ENCODE assay signal across 14 cellular contexts in genomic region chr16:1980026-1980769, GRCh38. TPM values are rescaled to one million over a fixed set of nuclear protein-coding genes. Genes with fewer than 3 reads are reported as not detected.
A peak's percentile ranks its signal among the peaks of the same experiment; 100 is the strongest.
DNase-seq lines count a peak whose midpoint lies in the region; ATAC-seq and TF ChIP-seq lines count a peak whose summit lies in the region.
"Had no signal": no experiment of that assay in that cellular context is flagged by ENCODE, and none has a peak within 500 bp of the region (broad histone marks: within the 10 kb centered on the region; RNA-seq: fewer than 3 reads in every experiment).

No MANE protein-coding gene starts in this region.

- peaks cover 26% of the 10 kb centered on the region for H3K4me1 ChIP-seq in smooth muscle cell (ENCODE audit: low read depth)

- peaks cover 7% of the 10 kb centered on the region for H3F3A ChIP-seq in smooth muscle cell (ENCODE audit: low read depth)

- H2AFZ ChIP-seq in smooth muscle cell (ENCODE audit: low read depth): no peak overlapping the region

- peaks cover 54% of the 10 kb centered on the region for H3K27me3 ChIP-seq in smooth muscle cell (ENCODE audit: low read depth)

- no peaks in the 10 kb centered on the region for H4K20me1 ChIP-seq in smooth muscle cell (ENCODE audit: low read depth)

- no peaks in the 10 kb centered on the region for H3K79me2 ChIP-seq in smooth muscle cell (ENCODE audit: low read depth)

- no peaks in the 10 kb centered on the region for H3K9me3 Mint-ChIP-seq in activated CD8-positive, alpha-beta T cell treated with anti-CD3 and anti-CD28 coated beads for 36 hours
- H3K9me3 Mint-ChIP-seq in activated CD8-positive, alpha-beta T cell treated with anti-CD3 and anti-CD28 coated beads, Interleukin-2, amount 10 ng/mL, durations not matched to agents 7 days and 5 days (ENCODE audit: insufficient read depth): no peaks in the 10 kb centered on the region

- CTCF ChIA-PET in activated CD8-positive, alpha-beta T cell treated with anti-CD3 and anti-CD28 coated beads for 36 hours (lab: Charles Lee): interaction anchor here (1.0 kb wide), 1 partner anchor 24 kb away, joined by 3 read pairs; no protein-coding TSS in a partner anchor
- CTCF ChIA-PET in activated CD8-positive, alpha-beta T cell treated with anti-CD3 and anti-CD28 coated beads, Interleukin-2, amount 10 ng/mL, durations not matched to agents 7 days and 5 days (lab: Charles Lee): interaction anchor here (1.0 to 1.5 kb wide), 2 partner anchors 16 to 117 kb away, joined by 3 read pairs; no protein-coding TSS in a partner anchor

- 15% methylated on average over 52 of the region's 53 CpGs for WGBS in smooth muscle cell (ENCODE audit: low lambda C conversion rate)

- no peak for ATAC-seq in activated CD8-positive, alpha-beta T cell treated with anti-CD3 and anti-CD28 coated beads for 36 hours
- no peak for ATAC-seq in activated CD8-positive, alpha-beta T cell treated with anti-CD3 and anti-CD28 coated beads, Interleukin-2, amount 10 ng/mL, durations not matched to agents 7 days and 5 days
- ATAC-seq in esophagus mucosa (no peak), GM18502 (IDR thresholded peaks at IDR 0.05; ENCODE audit: poor library complexity, unreplicated experiment) (no peak)

- DNase-seq in activated CD8-positive, alpha-beta T cell treated with anti-CD3 and anti-CD28 coated beads for 36 hours: peak; percentile 31
- DNase-seq in activated CD8-positive, alpha-beta T cell treated with anti-CD3 and anti-CD28 coated beads, Interleukin-2, amount 10 ng/mL, durations not matched to agents 7 days and 5 days: no peak
- DNase-seq in epithelial cell of esophagus (ENCODE audit: low read depth): peak; percentile 26
- no peak for DNase-seq in smooth muscle cell (lab: John Stamatoyannopoulos, UW; ENCODE audit: unreplicated experiment)
- DNase-seq: activated CD8-positive, alpha-beta memory T cell treated with anti-CD3 and anti-CD28 coated beads, Interleukin-2, amount 50 U/mL, for 48 hours; KG1; sigmoid colon; SW 1271 had no signal

- intact Hi-C loops in activated CD8-positive, alpha-beta T cell treated with anti-CD3 and anti-CD28 coated beads for 36 hours (cut with micrococcal nuclease): no loop called here

- H3K36me3 Mint-ChIP-seq in activated CD8-positive, alpha-beta T cell treated with anti-CD3 and anti-CD28 coated beads for 36 hours (ENCODE audit: low read depth): peaks cover 22% of the 10 kb centered on the region
- H3K36me3 Mint-ChIP-seq in activated CD8-positive, alpha-beta T cell treated with anti-CD3 and anti-CD28 coated beads, Interleukin-2, amount 10 ng/mL, durations not matched to agents 7 days and 5 days (ENCODE audit: low read depth): peaks cover 14% of the 10 kb centered on the region

- H3K4me3 ChIP-seq in epithelial cell of esophagus (ENCODE audit: low read length): peak overlapping the region; percentile 46
- no peak overlapping the region for H3K4me3 ChIP-seq in smooth muscle cell
- H3K4me3 ChIP-seq: sigmoid colon had no signal

- H3K9me3 ChIP-seq in smooth muscle cell (replicated peaks; ENCODE audit: low read depth): no peaks in the 10 kb centered on the region
- H3K9me3 ChIP-seq: sigmoid colon had no signal

- no peaks in the 10 kb centered on the region for H3K36me3 ChIP-seq in smooth muscle cell (ENCODE audit: low read depth)

- H3K4me1 Mint-ChIP-seq in activated CD8-positive, alpha-beta T cell treated with anti-CD3 and anti-CD28 coated beads for 36 hours (ENCODE audit: low read depth): peaks cover 18% of the 10 kb centered on the region
- H3K4me1 Mint-ChIP-seq in activated CD8-positive, alpha-beta T cell treated with anti-CD3 and anti-CD28 coated beads, Interleukin-2, amount 10 ng/mL, durations not matched to agents 7 days and 5 days (ENCODE audit: low read depth): peaks cover 15% of the 10 kb centered on the region

- H3K9ac ChIP-seq in smooth muscle cell (ENCODE audit: low read depth): no peak overlapping the region

- no peak overlapping the region for H3K4me3 Mint-ChIP-seq in activated CD8-positive, alpha-beta T cell treated with anti-CD3 and anti-CD28 coated beads for 36 hours
- no peak overlapping the region for H3K4me3 Mint-ChIP-seq in activated CD8-positive, alpha-beta T cell treated with anti-CD3 and anti-CD28 coated beads, Interleukin-2, amount 10 ng/mL, durations not matched to agents 7 days and 5 days

- POLR2A ChIA-PET in activated CD8-positive, alpha-beta T cell treated with anti-CD3 and anti-CD28 coated beads for 36 hours (lab: Charles Lee): interaction anchor here (1.1 to 29.2 kb wide), 6 partner anchors 10 to 175 kb away, joined by 3 to 505 read pairs (median 11); partner anchors contain the start of genes FAHD1, HAGH, NDUFB10 and RNF151
- POLR2A ChIA-PET in activated CD8-positive, alpha-beta T cell treated with anti-CD3 and anti-CD28 coated beads, Interleukin-2, amount 10 ng/mL, durations not matched to agents 7 days and 5 days (lab: Charles Lee): interaction anchor here (1.5 to 3.5 kb wide), 2 partner anchors 8 to 15 kb away, joined by 7 to 18 read pairs; partner anchors contain the start of genes RPS2 and TBL3

- no peak for TF ChIP-seq CTCF in activated CD8-positive, alpha-beta T cell treated with anti-CD3 and anti-CD28 coated beads for 36 hours (IDR thresholded peaks at IDR 0.05)
- TF ChIP-seq CTCF in epithelial cell of esophagus (IDR thresholded peaks at IDR 0.05; ENCODE audit: insufficient read depth, low read depth, low read length, missing control alignments): no peak
- TF ChIP-seq CTCF in smooth muscle cell (IDR thresholded peaks at IDR 0.05; ENCODE audit: borderline replicate concordance, insufficient read depth, poor library complexity, severe bottlenecking): no peak

- peaks cover 29% of the 10 kb centered on the region for H3K27me3 Mint-ChIP-seq in activated CD8-positive, alpha-beta T cell treated with anti-CD3 and anti-CD28 coated beads for 36 hours
- peaks cover 27% of the 10 kb centered on the region for H3K27me3 Mint-ChIP-seq in activated CD8-positive, alpha-beta T cell treated with anti-CD3 and anti-CD28 coated beads, Interleukin-2, amount 10 ng/mL, durations not matched to agents 7 days and 5 days (ENCODE audit: low read depth)

- H3K27ac Mint-ChIP-seq in activated CD8-positive, alpha-beta T cell treated with anti-CD3 and anti-CD28 coated beads for 36 hours: no peak overlapping the region
- H3K27ac Mint-ChIP-seq in activated CD8-positive, alpha-beta T cell treated with anti-CD3 and anti-CD28 coated beads, Interleukin-2, amount 10 ng/mL, durations not matched to agents 7 days and 5 days: no peak overlapping the region

- H3K27ac ChIP-seq in smooth muscle cell (ENCODE audit: low read depth): no peak overlapping the region
- H3K27ac ChIP-seq: sigmoid colon had no signal

- peak overlapping the region; percentile 78 for H3K4me2 ChIP-seq in smooth muscle cell

RNA-seq across cellular contexts. Expression of gene NOXO1, which starts 1.1 kb away (rescaled TPM):
- under 1 TPM in 1 of 2 experiments, not detected in 1; 0.31 TPM for total RNA-seq in activated CD8-positive, alpha-beta T cell treated with anti-CD3 and anti-CD28 coated beads for 36 hours
- not detected for total RNA-seq in activated CD8-positive, alpha-beta T cell treated with anti-CD3 and anti-CD28 coated beads, Interleukin-2, amount 10 ng/mL, durations not matched to agents 7 days and 5 days
- total RNA-seq in smooth muscle cell (0.13 TPM in 1 of 2 replicates, not detected in the other), esophagus mucosa (4.6 TPM)
- polyA plus RNA-seq in smooth muscle cell: 0.35 and 1.7 TPM in 2 replicates
- total RNA-seq: fibroblast of lung, sigmoid colon had no signal

RNA-seq across cellular contexts. Expression of gene GFER, which starts 3.8 kb away (rescaled TPM):
- 10 to 100 TPM; 33.5 to 33.9 TPM for total RNA-seq in activated CD8-positive, alpha-beta T cell treated with anti-CD3 and anti-CD28 coated beads for 36 hours
- 10 to 100 TPM; 27.2 to 30.5 TPM for total RNA-seq in activated CD8-positive, alpha-beta T cell treated with anti-CD3 and anti-CD28 coated beads, Interleukin-2, amount 10 ng/mL, durations not matched to agents 7 days and 5 days
- total RNA-seq in smooth muscle cell (12.1 and 15.1 TPM in 2 replicates), esophagus mucosa (17.0 TPM)
- 33.5 and 41.2 TPM in 2 replicates for polyA plus RNA-seq in smooth muscle cell

RNA-seq across cellular contexts. Expression of gene TBL3, which starts 8.3 kb away (rescaled TPM):
- 10 to 100 TPM; 54.4 to 56.0 TPM for total RNA-seq in activated CD8-positive, alpha-beta T cell treated with anti-CD3 and anti-CD28 coated beads for 36 hours
- 10 to 100 TPM; 37.6 to 37.9 TPM for total RNA-seq in activated CD8-positive, alpha-beta T cell treated with anti-CD3 and anti-CD28 coated beads, Interleukin-2, amount 10 ng/mL, durations not matched to agents 7 days and 5 days
- 25.8 and 28.5 TPM in 2 replicates for total RNA-seq in smooth muscle cell
- 62.0 and 81.7 TPM in 2 replicates for polyA plus RNA-seq in smooth muscle cell
- 31.5 TPM for total RNA-seq in esophagus mucosa

RNA-seq across cellular contexts. Expression of gene SYNGR3, which starts 9.6 kb away (rescaled TPM):
- 1 to 10 TPM; 5.4 to 7.2 TPM for total RNA-seq in activated CD8-positive, alpha-beta T cell treated with anti-CD3 and anti-CD28 coated beads for 36 hours
- 1 to 10 TPM; 2.6 to 3.4 TPM for total RNA-seq in activated CD8-positive, alpha-beta T cell treated with anti-CD3 and anti-CD28 coated beads, Interleukin-2, amount 10 ng/mL, durations not matched to agents 7 days and 5 days
- total RNA-seq in smooth muscle cell: 3.0 and 4.4 TPM in 2 replicates
- polyA plus RNA-seq in smooth muscle cell: 8.7 and 16.8 TPM in 2 replicates
- 0.16 TPM for total RNA-seq in esophagus mucosa

RNA-seq across cellular contexts. Expression of gene RNF151, which starts 13.5 kb away (rescaled TPM):
- total RNA-seq in activated CD8-positive, alpha-beta T cell treated with anti-CD3 and anti-CD28 coated beads for 36 hours: not detected
- total RNA-seq in activated CD8-positive, alpha-beta T cell treated with anti-CD3 and anti-CD28 coated beads, Interleukin-2, amount 10 ng/mL, durations not matched to agents 7 days and 5 days: not detected
- total RNA-seq in smooth muscle cell: not detected in 2 replicates
- polyA plus RNA-seq in smooth muscle cell: not detected in 2 replicates
- total RNA-seq in esophagus mucosa: not detected
- total RNA-seq: astrocyte, fibroblast of lung, lower leg skin, NCI-H460, sigmoid colon had no signal
- polyA plus RNA-seq: fibroblast of lung had no signal

Comparison
In these comparisons a context has a peak if more than half of its experiments do, and no peak if none do; other contexts are left out.
1. DNase-seq: peak in activated CD8-positive, alpha-beta T cell treated with anti-CD3 and anti-CD28 coated beads for 36 hours (single experiment) and epithelial cell of esophagus (single experiment); none in activated CD8-positive, alpha-beta T cell treated with anti-CD3 and anti-CD28 coated beads, Interleukin-2, amount 10 ng/mL, durations not matched to agents 7 days and 5 days (single experiment) and smooth muscle cell (single experiment).